ENCODE assay signal across 32 cellular contexts in genomic region chr1:216523043-216523442, GRCh38.
"Had no signal": no experiment of that assay in that cellular context is flagged by ENCODE, and none has a peak within 500 bp of the region (broad histone marks: within the 10 kb centered on the region; RNA-seq: fewer than 3 reads in every experiment).

No MANE protein-coding gene starts in this region.

- H3K4me3 ChIP-seq: SJSA1 had no signal

- H3K27ac ChIP-seq: brain microvascular endothelial cell, KMS-11, SJSA1 had no signal

- H3K9ac ChIP-seq: KMS-11, SK-N-SH had no signal

- H3K27me3 ChIP-seq: brain microvascular endothelial cell, SJSA1 had no signal

- H3K4me3 Mint-ChIP-seq: activated B cell treated with CpG ODN at 0.5 μM for 24 hours; activated CD4-positive, alpha-beta memory T cell treated with anti-CD3 and anti-CD28 coated beads for 36 hours; activated CD8-positive, alpha-beta memory T cell treated with anti-CD3 and anti-CD28 coated beads, Interleukin-2, amount 10 ng/mL, durations not matched to agents 7 days and 5 days; activated naive CD8-positive, alpha-beta T cell treated with anti-CD3 and anti-CD28 coated beads for 36 hours; T-helper 1 cell treated with Interleukin-12 subunit alpha and Interleukin-12 subunit beta and Interleukin-4 antibody, amounts not matched to agents 30 μg/mL and 1 μg/mL, for 36 hours; T-helper 2 cell treated with Interferon-gamma antibody and Interleukin-4, amounts not matched to agents 5 μg/mL and 100 μg/mL, for 36 hours had no signal

- ATAC-seq: activated CD8-positive, alpha-beta memory T cell treated with anti-CD3 and anti-CD28 coated beads, Interleukin-2, amount 10 ng/mL, durations not matched to agents 7 days and 5 days had no signal

- H3K9me3 Mint-ChIP-seq: activated B cell treated with CpG ODN at 0.5 μM for 24 hours; activated CD4-positive, alpha-beta memory T cell treated with anti-CD3 and anti-CD28 coated beads for 36 hours; T-helper 1 cell treated with Interleukin-12 subunit alpha and Interleukin-12 subunit beta and Interleukin-4 antibody, amounts not matched to agents 30 μg/mL and 1 μg/mL, for 36 hours had no signal

- H3K36me3 Mint-ChIP-seq: activated CD4-positive, alpha-beta memory T cell treated with anti-CD3 and anti-CD28 coated beads for 36 hours; activated CD8-positive, alpha-beta memory T cell treated with anti-CD3 and anti-CD28 coated beads, Interleukin-2, amount 10 ng/mL, durations not matched to agents 7 days and 5 days; activated naive CD8-positive, alpha-beta T cell treated with anti-CD3 and anti-CD28 coated beads for 36 hours had no signal

- H3K4me1 ChIP-seq: SJSA1 had no signal

- H3K36me3 ChIP-seq: brain microvascular endothelial cell, SJSA1 had no signal

- H3K4me2 ChIP-seq: KMS-11, SK-N-SH had no signal

- DNase-seq: activated B cell treated with CpG ODN at 0.5 μM for 24 hours; activated CD4-positive, alpha-beta memory T cell treated with anti-CD3 and anti-CD28 coated beads for 36 hours; activated CD4-positive, alpha-beta T cell treated with anti-CD3 and anti-CD28 coated beads for 4 hours; activated CD4-positive, alpha-beta T cell treated with anti-CD3 and anti-CD28 coated beads, Interleukin-2, amount 50 U/mL, for 1 hour; activated CD4-positive, CD25-positive, alpha-beta regulatory T cell treated with anti-CD3 and anti-CD28 coated beads, Interleukin-2, amount 50 U/mL, for 72 hours; activated CD8-positive, alpha-beta memory T cell treated with anti-CD3 and anti-CD28 coated beads, Interleukin-2, amount 10 ng/mL, durations not matched to agents 7 days and 5 days; activated CD8-positive, alpha-beta memory T cell treated with anti-CD3 and anti-CD28 coated beads, Interleukin-2, amount 50 U/mL, for 48 hours; activated effector memory CD4-positive, alpha-beta T cell treated with Interleukin-2 at 50 U/mL for 16 hours; activated naive CD4-positive, alpha-beta T cell; activated naive CD4-positive, alpha-beta T cell treated with anti-CD3 and anti-CD28 coated beads, Interleukin-2, amount 50 U/mL, for 16 hours; activated naive CD8-positive, alpha-beta T cell treated with anti-CD3 and anti-CD28 coated beads for 36 hours; activated T-cell treated with anti-CD3 and anti-CD28 coated beads, Interleukin-2, amount 50 U/mL, for 48 hours; aorta; brain microvascular endothelial cell; central memory CD4-positive, alpha-beta T cell; NCI-H1048; NCI-H1105 treated with DMSO at 0.1 percent for 48 hours; NCI-H1436; NCI-H1694; NCI-H1930; NCI-H2081 treated with DMSO at 0.1 percent for 48 hours; NCI-H226; NCI-H446 treated with DMSO at 0.1 percent for 48 hours; NCI-H524; NK-92 treated with Interleukin-12 subunit alpha and Interleukin-12 subunit beta, amount 100 ng/mL, for 24 hours; OCI-M1; SHP77; SK-N-SH had no signal

- H3K4me1 Mint-ChIP-seq: activated CD8-positive, alpha-beta memory T cell treated with anti-CD3 and anti-CD28 coated beads, Interleukin-2, amount 10 ng/mL, durations not matched to agents 7 days and 5 days; activated naive CD8-positive, alpha-beta T cell treated with anti-CD3 and anti-CD28 coated beads for 36 hours had no signal

- H3K27me3 Mint-ChIP-seq: activated B cell treated with CpG ODN at 0.5 μM for 24 hours; activated CD4-positive, alpha-beta memory T cell treated with anti-CD3 and anti-CD28 coated beads for 36 hours; activated CD8-positive, alpha-beta memory T cell treated with anti-CD3 and anti-CD28 coated beads, Interleukin-2, amount 10 ng/mL, durations not matched to agents 7 days and 5 days; activated naive CD8-positive, alpha-beta T cell treated with anti-CD3 and anti-CD28 coated beads for 36 hours had no signal

- H3K27ac Mint-ChIP-seq: activated B cell treated with CpG ODN at 0.5 μM for 24 hours; activated CD4-positive, alpha-beta memory T cell treated with anti-CD3 and anti-CD28 coated beads for 36 hours; activated CD8-positive, alpha-beta memory T cell treated with anti-CD3 and anti-CD28 coated beads, Interleukin-2, amount 10 ng/mL, durations not matched to agents 7 days and 5 days; activated naive CD8-positive, alpha-beta T cell treated with anti-CD3 and anti-CD28 coated beads for 36 hours; T-helper 1 cell treated with Interleukin-12 subunit alpha and Interleukin-12 subunit beta and Interleukin-4 antibody, amounts not matched to agents 30 μg/mL and 1 μg/mL, for 36 hours; T-helper 2 cell treated with Interferon-gamma antibody and Interleukin-4, amounts not matched to agents 5 μg/mL and 100 μg/mL, for 36 hours had no signal

- H3K9me3 ChIP-seq: SJSA1, SK-N-SH had no signal
